Comparison of ENCODE assay signal across 10 cellular contexts in the genomic region with DNA sequence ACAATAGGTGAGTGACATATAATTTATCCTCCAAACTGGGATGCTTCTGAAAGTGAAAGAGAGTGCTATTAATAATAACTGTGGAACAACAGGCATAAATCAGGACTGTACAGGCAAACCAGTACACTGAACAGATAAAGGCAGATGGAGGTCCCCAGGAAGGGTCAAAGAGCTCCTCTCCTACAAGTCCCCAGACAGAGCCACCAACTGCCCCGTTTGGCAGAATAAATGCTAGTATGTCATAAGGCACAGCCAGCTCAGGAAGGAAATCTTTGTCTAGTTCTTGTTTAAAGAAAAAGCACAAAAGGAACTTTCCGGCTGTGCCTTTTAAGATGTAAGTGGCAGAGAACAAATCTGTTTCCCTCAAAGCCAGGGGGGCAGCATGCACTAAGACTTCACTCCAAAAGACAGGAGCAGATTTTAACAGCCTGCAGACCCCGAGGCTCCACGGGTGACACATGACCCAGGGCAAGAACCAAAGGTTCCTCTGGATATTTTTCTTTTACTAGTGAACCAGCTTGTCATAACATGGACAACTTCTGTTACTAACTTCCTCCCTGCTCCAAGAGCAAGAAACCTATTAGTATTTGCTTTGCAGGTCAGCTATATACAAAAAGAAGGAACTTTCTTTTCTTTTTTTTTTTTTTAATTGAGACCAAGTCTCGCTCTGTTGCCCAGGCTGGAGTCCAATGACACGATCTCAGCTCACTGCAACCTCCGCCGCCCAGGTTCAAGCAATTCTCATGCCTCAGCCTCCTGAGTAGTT. TPM values are rescaled to one million over a fixed set of nuclear protein-coding genes. Genes with fewer than 3 reads are reported as not detected.
A peak's percentile ranks its signal among the peaks of the same experiment; 100 is the strongest.
DNase-seq lines count a peak whose midpoint lies in the region; ATAC-seq and TF ChIP-seq lines count a peak whose summit lies in the region.
"Had no signal": no experiment of that assay in that cellular context is flagged by ENCODE, and none has a peak within 500 bp of the region (broad histone marks: within the 10 kb centered on the region; RNA-seq: fewer than 3 reads in every experiment).

No MANE protein-coding gene starts in this region.

- DNase-seq in heart left ventricle (no peak), left ventricle myocardium superior (no peak), breast epithelium (ENCODE audit: low spot score in 2 of 2) (no peak), naive B cell (no peak), uterus (no peak), RKO (ENCODE audit: low spot score) (no peak), NCI-H1105 (lab: John Stamatoyannopoulos, UW) (no peak), UCSD-AML1 (lab: John Stamatoyannopoulos, UW; ENCODE audit: unreplicated experiment) (no peak)
- DNase-seq: NCI-H748 treated with DMSO at 0.1 percent for 48 hours; stimulated activated CD4-positive, alpha-beta T cell treated with anti-CD3 and anti-CD28 coated beads, Interleukin-4, amount 100 ng/mL, for 1 hour had no signal

- peaks cover 58 to 66% (median 66%) of the 10 kb centered on the region in 3 donors for H3K4me1 Mint-ChIP-seq in naive B cell

- no peaks in the 10 kb centered on the region for H3K9me3 Mint-ChIP-seq in naive B cell

- TF ChIP-seq CTCF in heart left ventricle (IDR thresholded peaks at IDR 0.05) (no peak), breast epithelium (IDR thresholded peaks at IDR 0.05) (no peak), uterus (IDR thresholded peaks at IDR 0.05) (no peak)

- no peak for TF ChIP-seq POLR2A in heart left ventricle (IDR thresholded peaks at IDR 0.05)
- TF ChIP-seq POLR2A in breast epithelium (IDR thresholded peaks at IDR 0.05) = no peak
- no peak for TF ChIP-seq POLR2A in uterus (IDR thresholded peaks at IDR 0.05)

- H3K27me3 ChIP-seq in heart left ventricle (no peaks in the 10 kb centered on the region), breast epithelium (no peaks in the 10 kb centered on the region), uterus (no peaks in the 10 kb centered on the region)

- H3K9me3 ChIP-seq in heart left ventricle (no peaks in the 10 kb centered on the region), breast epithelium (no peaks in the 10 kb centered on the region), uterus (no peaks in the 10 kb centered on the region)

- H3K36me3 ChIP-seq in heart left ventricle = peaks cover 9 to 100% (median 92%) of the 10 kb centered on the region in 9 donors
- H3K36me3 ChIP-seq in breast epithelium = peaks cover 10% of the 10 kb centered on the region
- H3K36me3 ChIP-seq in uterus = no peaks in the 10 kb centered on the region

- H3K27me3 Mint-ChIP-seq in naive B cell = no peaks in the 10 kb centered on the region

- peak overlapping the region; percentile 51 to 91 (median 78) for H3K27ac Mint-ChIP-seq in naive B cell

- 44 to 50% (median 47%) methylated on average over 8 of the region's 8 CpGs for WGBS in heart left ventricle, 4 donors

- no peak overlapping the region for H3K4me3 ChIP-seq in heart left ventricle
- no peak overlapping the region for H3K4me3 ChIP-seq in breast epithelium
- H3K4me3 ChIP-seq in uterus = no peak overlapping the region

- H3K4me3 Mint-ChIP-seq in naive B cell = peak overlapping the region in 4 of 8 donors; percentile 12 to 68 (median 31)

- ATAC-seq in heart left ventricle = no peak
- ATAC-seq in left ventricle myocardium superior = no peak
- peak; percentile 18 to 21 for ATAC-seq in naive B cell (ENCODE audit: low read depth in 2 of 2)

- H3K27ac ChIP-seq in heart left ventricle = peak overlapping the region; percentile 89 to 100 (median 94)
- peak overlapping the region; percentile 96 to 97 for H3K27ac ChIP-seq in breast epithelium
- peak overlapping the region; percentile 95 to 100 for H3K27ac ChIP-seq in uterus

- intact Hi-C loops in heart left ventricle (cut with DNase I) = no loop called here
- intact Hi-C loops in left ventricle myocardium superior (cut with micrococcal nuclease) = no loop called here
- intact Hi-C loops in breast epithelium (cut with DNase I; ENCODE audit: low total_unique reads) = no loop called here
- intact Hi-C loops in uterus (cut with DNase I; ENCODE audit: low total_unique reads) = no loop called here

- peaks cover 27 to 31% of the 10 kb centered on the region in 2 donors for H3K36me3 Mint-ChIP-seq in naive B cell

- H3K4me1 ChIP-seq in heart left ventricle = peaks cover 52 to 100% (median 92%) of the 10 kb centered on the region in 12 donors
- peaks cover 14 to 48% of the 10 kb centered on the region in 2 donors for H3K4me1 ChIP-seq in breast epithelium
- peaks cover 21 to 61% of the 10 kb centered on the region in 2 donors for H3K4me1 ChIP-seq in uterus

RNA-seq across cellular contexts. Expression of a gene that starts 50.2 kb away (rescaled TPM):
- total RNA-seq in heart left ventricle = 100 to 1,000 TPM; 126 to 482 (median 238) TPM
- polyA plus RNA-seq in heart left ventricle = 100 to 1,000 TPM; 109 to 407 TPM
- total RNA-seq in left ventricle myocardium superior = 161 TPM
- 100 to 1,000 TPM; 169 to 392 (median 268) TPM for total RNA-seq in breast epithelium
- 100 to 1,000 TPM in 1 of 6 donors, 10 to 100 TPM in 5; 17.3 to 255 (median 64.5) TPM for polyA plus RNA-seq in naive B cell (ENCODE audit: low read depth in 6 of 6)
- total RNA-seq in uterus = 1,000 to 10,000 TPM in 1 of 4 donors, 100 to 1,000 TPM in 3; 215 to 1,171 (median 400) TPM

Comparison
In these comparisons a context has a peak if more than half of its experiments do, and no peak if none do; other contexts are left out.
1. ATAC-seq: peak in naive B cell (2 of 2); none in heart left ventricle (0 of 4) and left ventricle myocardium superior (single experiment).
2. Peak in every context shown above with its lines, with median percentiles within 50 percentile points of each other: H3K27ac ChIP-seq.